ENCODE assay signal across 17 cellular contexts in genomic region chr16:67951485-67951884, GRCh38. TPM values are rescaled to one million over a fixed set of nuclear protein-coding genes. Genes with fewer than 3 reads are reported as not detected.
DNase-seq lines count a peak whose midpoint lies in the region; ATAC-seq and TF ChIP-seq lines count a peak whose summit lies in the region.
"Had no signal": no experiment of that assay in that cellular context is flagged by ENCODE, and none has a peak within 500 bp of the region (broad histone marks: within the 10 kb centered on the region; RNA-seq: fewer than 3 reads in every experiment).

No MANE protein-coding gene starts in this region.

- no peak overlapping the region for H3K23ac ChIP-seq in neuronal stem cell (ENCODE audit: low read depth, low read length, poor library complexity)

- no peak for TF ChIP-seq POLR2A in heart left ventricle (IDR thresholded peaks at IDR 0.05)

- no peak for TF ChIP-seq CTCF in heart left ventricle (IDR thresholded peaks at IDR 0.05)
- no peak for TF ChIP-seq CTCF in tibial artery (IDR thresholded peaks at IDR 0.05)

- no peak overlapping the region for H3K4me3 ChIP-seq in heart left ventricle
- no peak overlapping the region for H3K4me3 ChIP-seq in neuronal stem cell (ENCODE audit: low read length in 2 of 2)
- H3K4me3 ChIP-seq in tibial artery = no peak overlapping the region
- H3K4me3 ChIP-seq: GM12878, hepatocyte, Peyer's patch, tibial nerve had no signal

- DNase-seq in astrocyte of the hippocampus (ENCODE audit: low read depth, low spot score) = peak; percentile 39
- DNase-seq in heart left ventricle = peak; percentile 78 to 86 (median 84)
- no peak for DNase-seq in neuronal stem cell (ENCODE audit: low spot score)
- DNase-seq in tibial artery = peak in 1 of 2 donors; percentile 21
- DNase-seq in kidney tubule cell (ENCODE audit: low spot score) = no peak
- DNase-seq in stimulated activated CD4-positive, alpha-beta T cell treated with anti-CD3 and anti-CD28 coated beads, Interleukin-1b, Interleukin-23, amount 100 ng/mL, for 48 hours = no peak
- no peak for DNase-seq in stimulated activated CD4-positive, alpha-beta T cell treated with anti-CD3 and anti-CD28 coated beads, Interleukin-4, amount 100 ng/mL, for 4 hours
- DNase-seq: EL; NCI-H187 treated with DMSO at 0.1 percent for 48 hours; NCI-H526; Peyer's patch; stimulated activated CD4-positive, alpha-beta T cell treated with anti-CD3 and anti-CD28 coated beads, Interleukin-12 subunit alpha, Interleukin-12 subunit beta, amount 100 ng/mL, for 4 hours; T-helper 17 cell had no signal

- no peak overlapping the region for H3K9ac ChIP-seq in neuronal stem cell (ENCODE audit: low read depth, low read length, poor library complexity)

- H2BK5ac ChIP-seq in neuronal stem cell (ENCODE audit: low read length) = peak overlapping the region; percentile 19

- H2AK5ac ChIP-seq in neuronal stem cell (ENCODE audit: low read depth, low read length) = no peak overlapping the region

- ATAC-seq in heart left ventricle = peak; percentile 68 to 84 (median 74)
- ATAC-seq: GM12878, T-helper 17 cell had no signal

- H3K27me3 ChIP-seq in heart left ventricle (no peaks in the 10 kb centered on the region), neuronal stem cell (ENCODE audit: control insufficient read depth in 3 of 3, insufficient read depth in 3 of 3, low read depth in 1 of 3, low read length in 3 of 3) (no peaks in the 10 kb centered on the region), tibial artery (no peaks in the 10 kb centered on the region)
- H3K27me3 ChIP-seq: hepatocyte, Peyer's patch, tibial nerve had no signal

- WGBS in heart left ventricle, 4 donors = 31 to 43% (median 39%) methylated on average over 6 to 12 of the region's 12 CpGs
- WGBS in neuronal stem cell (ENCODE audit: extremely low coverage in 2 of 2, insufficient read length in 2 of 2, insufficient replicate concordance in 1 of 2), 2 donors = no CpG with 5 or more reads among the region's 12 CpGs

- no peak overlapping the region for H3K4ac ChIP-seq in neuronal stem cell (ENCODE audit: low read length)

- no peak overlapping the region for H2BK120ac ChIP-seq in neuronal stem cell (ENCODE audit: low read depth, low read length)

- H3K18ac ChIP-seq in neuronal stem cell (ENCODE audit: low read length) = no peak overlapping the region

- H3K27ac ChIP-seq in heart left ventricle (peak overlapping the region in 11 of 12 donors; percentile 23 to 71 (median 63)), neuronal stem cell (replicated peaks; ENCODE audit: low read length) (no peak overlapping the region), tibial artery (peak overlapping the region; percentile 33 to 42)
- H3K27ac ChIP-seq: epithelial cell of prostate, hepatocyte had no signal

- H4K91ac ChIP-seq in neuronal stem cell (ENCODE audit: low read depth, low read length, poor library complexity) = no peak overlapping the region

- H2BK15ac ChIP-seq in neuronal stem cell (ENCODE audit: low read length) = no peak overlapping the region

- peaks cover 9 to 100% (median 100%) of the 10 kb centered on the region in 9 donors for H3K36me3 ChIP-seq in heart left ventricle
- peaks cover 64 to 82% of the 10 kb centered on the region in 2 donors for H3K36me3 ChIP-seq in neuronal stem cell (replicated peaks in 1 of 2; ENCODE audit: control insufficient read depth in 2 of 2, insufficient read depth in 2 of 2, low read length in 2 of 2)
- H3K36me3 ChIP-seq in tibial artery = peaks cover 82 to 99% (median 93%) of the 10 kb centered on the region in 3 donors

- H2AFZ ChIP-seq in neuronal stem cell (ENCODE audit: low read length) = no peak overlapping the region
- H2AFZ ChIP-seq: hepatocyte had no signal

- no peak overlapping the region for H2BK12ac ChIP-seq in neuronal stem cell (ENCODE audit: low read length)

- no peak overlapping the region for H3K4me2 ChIP-seq in neuronal stem cell (ENCODE audit: insufficient read depth, low read length, poor library complexity, severe bottlenecking)
- H3K4me2 ChIP-seq: hepatocyte had no signal

- no peaks in the 10 kb centered on the region for H3K9me3 ChIP-seq in heart left ventricle
- no peaks in the 10 kb centered on the region for H3K9me3 ChIP-seq in neuronal stem cell (replicated peaks in 1 of 2; ENCODE audit: control insufficient read depth in 2 of 2, insufficient read depth in 1 of 2, low read depth in 1 of 2, low read length in 2 of 2)
- H3K9me3 ChIP-seq in tibial artery = no peaks in the 10 kb centered on the region
- H3K9me3 ChIP-seq: Peyer's patch, tibial nerve had no signal

- H4K8ac ChIP-seq in neuronal stem cell (ENCODE audit: low read depth, low read length) = no peak overlapping the region

- H3K79me1 ChIP-seq in neuronal stem cell (ENCODE audit: low read depth, low read length) = peaks cover 12% of the 10 kb centered on the region

- H3K14ac ChIP-seq in neuronal stem cell (ENCODE audit: low read length) = no peak overlapping the region

- intact Hi-C loops in heart left ventricle (cut with DNase I) = no loop called here
- intact Hi-C loops in tibial artery (cut with DNase I; ENCODE audit: low total_unique reads) = no loop called here

- peaks cover 0 to 44% (median 14%) of the 10 kb centered on the region in 12 donors for H3K4me1 ChIP-seq in heart left ventricle
- H3K4me1 ChIP-seq in neuronal stem cell (ENCODE audit: control insufficient read depth in 2 of 2, insufficient read depth in 1 of 2, low read depth in 1 of 2, low read length in 2 of 2) = no peaks in the 10 kb centered on the region
- peaks cover 0 to 9% (median 7%) of the 10 kb centered on the region in 4 donors for H3K4me1 ChIP-seq in tibial artery

RNA-seq across cellular contexts. Expression of gene LCAT, which starts 7.6 kb away (rescaled TPM):
- 10 to 100 TPM in 7 of 9 donors, 1 to 10 TPM in 2; 9.7 to 24.1 (median 18.2) TPM for total RNA-seq in heart left ventricle
- polyA plus RNA-seq in heart left ventricle = 10 to 100 TPM; 10.9 to 31.7 TPM
- 13.5 TPM for polyA plus RNA-seq in neuronal stem cell (2013, experiment 1 of 2)
- polyA plus RNA-seq in neuronal stem cell (2013, experiment 2 of 2) = 14.5 TPM

RNA-seq across cellular contexts. Expression of gene PSMB10, which starts 14.8 kb away (rescaled TPM):
- total RNA-seq in heart left ventricle = 100 to 1,000 TPM in 1 of 9 donors, 10 to 100 TPM in 8; 39.4 to 182 (median 60.5) TPM
- polyA plus RNA-seq in heart left ventricle = 100 to 1,000 TPM in 1 of 2 donors, 10 to 100 TPM in 1; 56.9 to 118 TPM
- 9.9 TPM for polyA plus RNA-seq in neuronal stem cell (2013, experiment 1 of 2)
- polyA plus RNA-seq in neuronal stem cell (2013, experiment 2 of 2) = 10.6 TPM

RNA-seq across cellular contexts. Expression of gene SLC12A4, which starts 17.0 kb away (rescaled TPM):
- total RNA-seq in heart left ventricle = 10 to 100 TPM; 64.6 to 92.2 (median 86.8) TPM
- 10 to 100 TPM; 65.3 to 81.5 TPM for polyA plus RNA-seq in heart left ventricle
- 34.0 TPM for polyA plus RNA-seq in neuronal stem cell (2013, experiment 1 of 2)
- polyA plus RNA-seq in neuronal stem cell (2013, experiment 2 of 2) = 32.4 TPM

RNA-seq across cellular contexts. Expression of gene CTRL, which starts 19.8 kb away (rescaled TPM):
- 1 to 10 TPM in 3 of 9 donors, under 1 TPM in 5, not detected in 1; 0.23 to 2.1 (median 0.74) TPM for total RNA-seq in heart left ventricle
- polyA plus RNA-seq in heart left ventricle = under 1 TPM; 0.61 to 0.90 TPM
- 0.46 TPM for polyA plus RNA-seq in neuronal stem cell (2013, experiment 1 of 2)
- polyA plus RNA-seq in neuronal stem cell (2013, experiment 2 of 2) = 0.43 TPM

RNA-seq across cellular contexts. Expression of gene DPEP3, which starts 28.8 kb away (rescaled TPM):
- total RNA-seq in heart left ventricle = under 1 TPM in 2 of 9 donors, not detected in 7; 0.13 to 0.16 TPM
- polyA plus RNA-seq in heart left ventricle = not detected
- 0.56 TPM for polyA plus RNA-seq in neuronal stem cell (2013, experiment 1 of 2)
- polyA plus RNA-seq in neuronal stem cell (2013, experiment 2 of 2) = 0.29 TPM
- total RNA-seq: GM12878, hepatocyte, Peyer's patch had no signal
- polyA plus RNA-seq: GM12878, hepatocyte had no signal

Comparison
In these comparisons a context has a peak if more than half of its experiments do, and no peak if none do; other contexts are left out.
1. DNase-seq: peak in astrocyte of the hippocampus (single experiment) and heart left ventricle (5 of 5); none in neuronal stem cell (single experiment), kidney tubule cell (single experiment), stimulated activated CD4-positive, alpha-beta T cell treated with anti-CD3 and anti-CD28 coated beads, Interleukin-1b, Interleukin-23, amount 100 ng/mL, for 48 hours (single experiment) and stimulated activated CD4-positive, alpha-beta T cell treated with anti-CD3 and anti-CD28 coated beads, Interleukin-4, amount 100 ng/mL, for 4 hours (0 of 2).